Comparison of ENCODE assay signal across 19 cellular contexts in genomic region chr15:94105760-94106159, GRCh38.
A peak's percentile ranks its signal among the peaks of the same experiment; 100 is the strongest.
DNase-seq lines count a peak whose midpoint lies in the region; ATAC-seq, FAIRE-seq and TF ChIP-seq lines count a peak whose summit lies in the region.
"Had no signal": no experiment of that assay in that cellular context is flagged by ENCODE, and none has a peak within 500 bp of the region (broad histone marks: within the 10 kb centered on the region; RNA-seq: fewer than 3 reads in every experiment).

No MANE protein-coding gene starts in this region.

- no peak overlapping the region for H3K9ac ChIP-seq in astrocyte (ENCODE audit: low read length)
- H3K9ac ChIP-seq: KMS-11 had no signal

- no peak overlapping the region for H3K4me2 ChIP-seq in astrocyte (ENCODE audit: low read length)
- H3K4me2 ChIP-seq: KMS-11 had no signal

- no peak overlapping the region for H3K4me3 ChIP-seq in astrocyte (ENCODE audit: insufficient read depth, low read depth, low read length)
- H3K4me3 ChIP-seq: esophagus squamous epithelium had no signal

- H3K27ac ChIP-seq in astrocyte (ENCODE audit: low read depth, low read length): no peak overlapping the region
- H3K27ac ChIP-seq: esophagus squamous epithelium, KMS-11 had no signal

- TF ChIP-seq POLR2A in GM12892 (IDR thresholded peaks at IDR 0.05; ENCODE audit: low read depth, low read length): no peak

- no peaks in the 10 kb centered on the region for H3K36me3 Mint-ChIP-seq in astrocyte (ENCODE audit: low read depth, unreplicated experiment)
- H3K36me3 Mint-ChIP-seq in type B pancreatic cell: no peaks in the 10 kb centered on the region
- no peaks in the 10 kb centered on the region for H3K36me3 Mint-ChIP-seq in activated T-cell treated with anti-CD3 and anti-CD28 coated beads, Interleukin-2, amount 50 U/mL, for 4 hours (ENCODE audit: insufficient read depth)
- no peaks in the 10 kb centered on the region for H3K36me3 Mint-ChIP-seq in endothelial cell (ENCODE audit: low read depth, unreplicated experiment)
- H3K36me3 Mint-ChIP-seq: activated CD4-positive, alpha-beta memory T cell treated with anti-CD3 and anti-CD28 coated beads for 36 hours; activated naive CD8-positive, alpha-beta T cell had no signal

- no peaks in the 10 kb centered on the region for H4K20me1 ChIP-seq in astrocyte (ENCODE audit: insufficient read depth, low read length)

- TF ChIP-seq CTCF in astrocyte (IDR thresholded peaks at IDR 0.05; ENCODE audit: insufficient read depth, low read depth, low read length) (no peak), type B pancreatic cell (conservative IDR thresholded peaks at IDR 0.05) (no peak), endothelial cell (IDR thresholded peaks at IDR 0.05; ENCODE audit: unreplicated experiment) (no peak)

- no peaks in the 10 kb centered on the region for H3K27me3 ChIP-seq in astrocyte (ENCODE audit: insufficient read depth, low read length)
- H3K27me3 ChIP-seq: esophagus squamous epithelium had no signal

- no peaks in the 10 kb centered on the region for H3K9me3 ChIP-seq in astrocyte (ENCODE audit: insufficient read depth, low read depth, low read length)
- H3K9me3 ChIP-seq: esophagus squamous epithelium had no signal

- no peaks in the 10 kb centered on the region for H3K79me2 ChIP-seq in astrocyte (ENCODE audit: insufficient read depth, low read length)

- DNase-seq in NCI-H1417 (lab: John Stamatoyannopoulos, UW) (peak in 2 of 3 experiments; percentile 37 to 72), astrocyte (ENCODE audit: low read depth) (peak; percentile 22), left kidney (ENCODE audit: low read depth, low spot score) (peak; percentile 14), type B pancreatic cell (ENCODE audit: extremely low spot score, unreplicated experiment) (no peak), GM12892 (ENCODE audit: insufficient read length) (no peak), endothelial cell (ENCODE audit: low spot score) (no peak)
- DNase-seq in activated T-cell treated with anti-CD3 and anti-CD28 coated beads, Interleukin-2, amount 50 U/mL, for 4 hours: no peak
- DNase-seq: activated CD4-positive, alpha-beta memory T cell treated with anti-CD3 and anti-CD28 coated beads for 36 hours; activated T-cell treated with anti-CD3 and anti-CD28 coated beads, Interleukin-2, amount 50 U/mL, for 72 hours; Calu3; esophagus squamous epithelium; NCI-H1105; NCI-H2171 treated with DMSO at 0.1 percent for 48 hours; SHP77 had no signal

- no peaks in the 10 kb centered on the region for H3K9me3 Mint-ChIP-seq in astrocyte (ENCODE audit: unreplicated experiment)
- H3K9me3 Mint-ChIP-seq in type B pancreatic cell: peaks cover 9% of the 10 kb centered on the region
- H3K9me3 Mint-ChIP-seq in activated T-cell treated with anti-CD3 and anti-CD28 coated beads, Interleukin-2, amount 50 U/mL, for 4 hours: no peaks in the 10 kb centered on the region
- no peaks in the 10 kb centered on the region for H3K9me3 Mint-ChIP-seq in endothelial cell (ENCODE audit: unreplicated experiment)
- H3K9me3 Mint-ChIP-seq: activated CD4-positive, alpha-beta memory T cell treated with anti-CD3 and anti-CD28 coated beads for 36 hours; activated T-cell treated with anti-CD3 and anti-CD28 coated beads, Interleukin-2, amount 50 U/mL, for 72 hours; T-helper 1 cell treated with Interleukin-12 subunit alpha and Interleukin-12 subunit beta and Interleukin-4 antibody, amounts not matched to agents 30 μg/mL and 1 μg/mL, for 36 hours had no signal

- H3K4me3 Mint-ChIP-seq in astrocyte (ENCODE audit: unreplicated experiment) (no peak overlapping the region), type B pancreatic cell (peak overlapping the region; percentile 9), endothelial cell (ENCODE audit: unreplicated experiment) (no peak overlapping the region)
- no peak overlapping the region for H3K4me3 Mint-ChIP-seq in activated T-cell treated with anti-CD3 and anti-CD28 coated beads, Interleukin-2, amount 50 U/mL, for 4 hours
- H3K4me3 Mint-ChIP-seq: activated CD4-positive, alpha-beta memory T cell treated with anti-CD3 and anti-CD28 coated beads for 36 hours; activated naive CD8-positive, alpha-beta T cell; activated T-cell treated with anti-CD3 and anti-CD28 coated beads, Interleukin-2, amount 50 U/mL, for 72 hours; B cell; T-helper 1 cell treated with Interleukin-12 subunit alpha and Interleukin-12 subunit beta and Interleukin-4 antibody, amounts not matched to agents 30 μg/mL and 1 μg/mL, for 36 hours had no signal

- H3K4me1 ChIP-seq in astrocyte (ENCODE audit: insufficient read depth, low read length): no peaks in the 10 kb centered on the region

- peak overlapping the region; percentile 10 for H2AFZ ChIP-seq in astrocyte (ENCODE audit: low read depth, low read length)

- no peaks in the 10 kb centered on the region for H3K36me3 ChIP-seq in astrocyte (ENCODE audit: insufficient read depth, low read length)
- H3K36me3 ChIP-seq: esophagus squamous epithelium had no signal

- H3K27ac Mint-ChIP-seq in astrocyte (ENCODE audit: unreplicated experiment) (no peak overlapping the region), type B pancreatic cell (peak overlapping the region; percentile 79), endothelial cell (ENCODE audit: unreplicated experiment) (no peak overlapping the region)
- H3K27ac Mint-ChIP-seq: activated CD4-positive, alpha-beta memory T cell treated with anti-CD3 and anti-CD28 coated beads for 36 hours; activated naive CD8-positive, alpha-beta T cell; activated T-cell treated with anti-CD3 and anti-CD28 coated beads, Interleukin-2, amount 50 U/mL, for 72 hours; B cell; T-helper 1 cell treated with Interleukin-12 subunit alpha and Interleukin-12 subunit beta and Interleukin-4 antibody, amounts not matched to agents 30 μg/mL and 1 μg/mL, for 36 hours had no signal

- H3K4me1 Mint-ChIP-seq in astrocyte (ENCODE audit: low read depth, unreplicated experiment): peaks cover under 1% of the 10 kb centered on the region
- peaks cover 10% of the 10 kb centered on the region for H3K4me1 Mint-ChIP-seq in type B pancreatic cell (ENCODE audit: unreplicated experiment)
- H3K4me1 Mint-ChIP-seq in activated T-cell treated with anti-CD3 and anti-CD28 coated beads, Interleukin-2, amount 50 U/mL, for 4 hours (ENCODE audit: low read depth): no peaks in the 10 kb centered on the region
- H3K4me1 Mint-ChIP-seq in endothelial cell (ENCODE audit: unreplicated experiment): no peaks in the 10 kb centered on the region
- H3K4me1 Mint-ChIP-seq: B cell had no signal

- H3K27me3 Mint-ChIP-seq in astrocyte (ENCODE audit: low read depth, unreplicated experiment): peaks cover 4% of the 10 kb centered on the region
- H3K27me3 Mint-ChIP-seq in type B pancreatic cell: peaks cover 5% of the 10 kb centered on the region
- peaks cover 16% of the 10 kb centered on the region for H3K27me3 Mint-ChIP-seq in activated T-cell treated with anti-CD3 and anti-CD28 coated beads, Interleukin-2, amount 50 U/mL, for 4 hours (ENCODE audit: low read depth)
- peaks cover 2% of the 10 kb centered on the region for H3K27me3 Mint-ChIP-seq in endothelial cell (ENCODE audit: unreplicated experiment)

- no peak for ATAC-seq in activated T-cell treated with anti-CD3 and anti-CD28 coated beads, Interleukin-2, amount 50 U/mL, for 4 hours
- ATAC-seq: activated T-cell treated with anti-CD3 and anti-CD28 coated beads, Interleukin-2, amount 50 U/mL, for 72 hours had no signal

- no peak for FAIRE-seq in astrocyte (lab: Jason Lieb, UNC)
- FAIRE-seq in GM12892 (lab: Jason Lieb, UNC): no peak
- FAIRE-seq: H54 had no signal

Comparison
In these comparisons a context has a peak if more than half of its experiments do, and no peak if none do; other contexts are left out.
1. DNase-seq: peak in NCI-H1417 (2 of 3), astrocyte (single experiment) and left kidney (single experiment); none in type B pancreatic cell (single experiment), GM12892 (single experiment), activated T-cell treated with anti-CD3 and anti-CD28 coated beads, Interleukin-2, amount 50 U/mL, for 4 hours (single experiment) and endothelial cell (single experiment).